24 cellular contexts compared by ENCODE assay signal in the genomic region with DNA sequence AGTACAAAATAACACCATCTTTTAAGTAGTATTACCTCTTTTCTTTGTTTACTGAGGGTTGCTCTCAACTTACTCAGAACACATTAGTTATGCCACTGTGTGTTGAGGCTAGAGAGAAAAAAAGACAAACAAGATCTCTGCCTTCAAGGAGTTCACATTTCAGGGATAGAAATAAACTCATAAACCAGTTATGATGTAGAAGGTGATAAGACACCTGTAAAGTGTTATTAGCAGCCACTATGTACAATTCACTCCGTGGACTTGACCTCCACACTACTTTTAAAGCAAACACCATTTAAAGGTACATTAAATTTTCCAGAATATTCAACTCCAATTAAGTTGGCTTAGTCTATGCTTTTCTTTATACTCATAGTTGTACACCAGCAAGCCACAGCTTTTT.
"Had no signal": no experiment of that assay in that cellular context is flagged by ENCODE, and none has a peak within 500 bp of the region (broad histone marks: within the 10 kb centered on the region; RNA-seq: fewer than 3 reads in every experiment).

No MANE protein-coding gene starts in this region.

- DNase-seq: cortex of kidney; effector memory CD8-positive, alpha-beta T cell; erythroblast; esophagus squamous epithelium; hypothalamus; immature natural killer cell; islet precursor cell; naive B cell; right cardiac atrium; sigmoid colon; stimulated activated CD4-positive, alpha-beta T cell treated with anti-CD3 and anti-CD28 coated beads, Interleukin-2, amount 100 ng/mL, for 24 hours; stimulated activated CD4-positive, alpha-beta T cell treated with anti-CD3 and anti-CD28 coated beads, Interleukin-4, amount 100 ng/mL, for 24 hours; stimulated activated naive CD4-positive, alpha-beta T cell treated with Interleukin-2 at 50 U/mL for 16 hours; stomach; thyroid gland; trophoblast cell had no signal

- H3K36me3 ChIP-seq: esophagus squamous epithelium, neural progenitor cell, prostate gland, sigmoid colon, stomach, thyroid gland, vagina had no signal

- ATAC-seq: effector memory CD8-positive, alpha-beta T cell; left lobe of liver; natural killer cell treated with Interleukin-12 subunit alpha and Interleukin-12 subunit beta and Interleukin-15 and Interleukin-18, amount 100 ng/mL, for 72 hours; right cardiac atrium; stimulated activated effector memory CD8-positive, alpha-beta T cell treated with anti-CD3 and anti-CD28 coated beads, Interleukin-12 subunit alpha, Interleukin-12 subunit beta, amount 100 ng/mL, for 72 hours had no signal

- H3K36me3 Mint-ChIP-seq: immature natural killer cell; memory B cell; naive B cell; neural progenitor cell; stimulated activated effector memory CD8-positive, alpha-beta T cell treated with anti-CD3 and anti-CD28 coated beads, Interleukin-12 subunit alpha, Interleukin-12 subunit beta, amount 100 ng/mL, for 72 hours had no signal

- H3K4me1 Mint-ChIP-seq: immature natural killer cell; memory B cell; naive B cell; neural progenitor cell; stimulated activated effector memory CD8-positive, alpha-beta T cell treated with anti-CD3 and anti-CD28 coated beads, Interleukin-12 subunit alpha, Interleukin-12 subunit beta, amount 100 ng/mL, for 72 hours had no signal

- H3K9me3 ChIP-seq: esophagus squamous epithelium, prostate gland, sigmoid colon, stomach, thyroid gland, vagina had no signal

- H2AFZ ChIP-seq: neural progenitor cell had no signal

- H3K4me1 ChIP-seq: esophagus squamous epithelium, neural progenitor cell, prostate gland, thyroid gland, vagina had no signal

- H3K27ac Mint-ChIP-seq: effector memory CD8-positive, alpha-beta T cell; immature natural killer cell; memory B cell; natural killer cell treated with Interleukin-12 subunit alpha and Interleukin-12 subunit beta and Interleukin-15 and Interleukin-18, amount 100 ng/mL, for 72 hours; neural progenitor cell; stimulated activated effector memory CD8-positive, alpha-beta T cell treated with anti-CD3 and anti-CD28 coated beads, Interleukin-12 subunit alpha, Interleukin-12 subunit beta, amount 100 ng/mL, for 72 hours had no signal

- H3K4me2 ChIP-seq: neural progenitor cell had no signal

- H3K27me3 Mint-ChIP-seq: effector memory CD8-positive, alpha-beta T cell; memory B cell; naive B cell; natural killer cell treated with Interleukin-12 subunit alpha and Interleukin-12 subunit beta and Interleukin-15 and Interleukin-18, amount 100 ng/mL, for 72 hours had no signal

- H3K4me3 Mint-ChIP-seq: effector memory CD8-positive, alpha-beta T cell; immature natural killer cell; memory B cell; naive B cell; natural killer cell treated with Interleukin-12 subunit alpha and Interleukin-12 subunit beta and Interleukin-15 and Interleukin-18, amount 100 ng/mL, for 72 hours; neural progenitor cell; stimulated activated effector memory CD8-positive, alpha-beta T cell treated with anti-CD3 and anti-CD28 coated beads, Interleukin-12 subunit alpha, Interleukin-12 subunit beta, amount 100 ng/mL, for 72 hours had no signal

- H3K9me3 Mint-ChIP-seq: memory B cell, naive B cell, neural progenitor cell had no signal

- H3K27me3 ChIP-seq: esophagus squamous epithelium, neural progenitor cell, sigmoid colon, stomach, thyroid gland, vagina had no signal

- H3K27ac ChIP-seq: esophagus squamous epithelium, neural progenitor cell, prostate gland, sigmoid colon, stomach, thyroid gland, vagina had no signal

- H3K4me3 ChIP-seq: esophagus squamous epithelium, lung, neural progenitor cell, prostate gland, sigmoid colon, stomach, thyroid gland, vagina had no signal
